ENCODE assay signal across 19 cellular contexts in genomic region chr2:96701636-96702035, GRCh38. TPM values are rescaled to one million over a fixed set of nuclear protein-coding genes. Genes with fewer than 3 reads are reported as not detected.
DNase-seq lines count a peak whose midpoint lies in the region; ATAC-seq and TF ChIP-seq lines count a peak whose summit lies in the region.
"Had no signal": no experiment of that assay in that cellular context is flagged by ENCODE, and none has a peak within 500 bp of the region (broad histone marks: within the 10 kb centered on the region; RNA-seq: fewer than 3 reads in every experiment).

No MANE protein-coding gene starts in this region.

- H2BK20ac ChIP-seq in H9 (ENCODE audit: low read depth, low read length, poor library complexity, severe bottlenecking), result no peak overlapping the region

- H3K4ac ChIP-seq in H9 (ENCODE audit: low read depth, low read length), result no peak overlapping the region

- no peaks in the 10 kb centered on the region for H3K4me1 Mint-ChIP-seq in stimulated activated naive CD8-positive, alpha-beta T cell treated with anti-CD3 and anti-CD28 coated beads, Interleukin-15, amount 100 ng/mL, for 72 hours
- H3K4me1 Mint-ChIP-seq in H9, result no peaks in the 10 kb centered on the region
- no peaks in the 10 kb centered on the region for H3K4me1 Mint-ChIP-seq in chondrocyte (ENCODE audit: low read depth)
- H3K4me1 Mint-ChIP-seq: CD4-positive, CD25-positive, alpha-beta regulatory T cell; CD8-positive, alpha-beta memory T cell had no signal

- H3K27ac Mint-ChIP-seq in stimulated activated naive CD8-positive, alpha-beta T cell treated with anti-CD3 and anti-CD28 coated beads, Interleukin-15, amount 100 ng/mL, for 72 hours, result peak overlapping the region; percentile 54 to 61
- H3K27ac Mint-ChIP-seq in H9 (peak overlapping the region in 1 of 3 experiments; percentile 53; a peak in 2 of 7 replicates), chondrocyte (ENCODE audit: unreplicated experiment) (no peak overlapping the region)
- H3K27ac Mint-ChIP-seq: CD4-positive, CD25-positive, alpha-beta regulatory T cell had no signal

- no peak for DNase-seq in stimulated activated naive CD8-positive, alpha-beta T cell treated with anti-CD3 and anti-CD28 coated beads, Interleukin-15, amount 100 ng/mL, for 72 hours
- no peak for DNase-seq in stimulated activated naive CD8-positive, alpha-beta T cell treated with anti-CD3 and anti-CD28 coated beads, Interleukin-15, Interleukin-2, amounts not matched to agents 100 U/mL and 50 U/mL, for 24 hours
- DNase-seq in coronary artery (ENCODE audit: low spot score) (peak; percentile 43), sciatic nerve (ENCODE audit: low spot score) (peak; percentile 28), H9 (no peak), chondrocyte (ENCODE audit: low spot score) (no peak)
- DNase-seq: ACHN; BE2C; C1 segment of cervical spinal cord; CD4-positive, CD25-positive, alpha-beta regulatory T cell; CD8-positive, alpha-beta memory T cell; DMS 273 treated with DMSO at 0.1 percent for 48 hours; DND-41; EL had no signal

- H3K4me2 ChIP-seq in H9 (ENCODE audit: insufficient read depth, insufficient read length, low read length), result no peak overlapping the region

- no peaks in the 10 kb centered on the region for H3K79me1 ChIP-seq in H9 (ENCODE audit: insufficient read depth, low read depth, low read length, poor library complexity, severe bottlenecking)

- H2AFZ ChIP-seq in H9 (ENCODE audit: low read length), result no peak overlapping the region

- intact Hi-C loops in sciatic nerve (cut with DNase I), result no loop called here

- H3K14ac ChIP-seq in H9 (ENCODE audit: insufficient read depth, low read length), result no peak overlapping the region; the same call in 1 of the 2 replicates

- no peak overlapping the region for H4K5ac ChIP-seq in H9 (ENCODE audit: insufficient read length, low read depth, low read length)

- H2BK120ac ChIP-seq in H9 (ENCODE audit: low read depth, low read length, poor library complexity, severe bottlenecking), result no peak overlapping the region

- H3K79me2 ChIP-seq in H9 (ENCODE audit: insufficient read depth, low read length), result no peaks in the 10 kb centered on the region

- no peak overlapping the region for H2AK5ac ChIP-seq in H9 (ENCODE audit: insufficient read length, low read length)

- H3K4me1 ChIP-seq in H9 (ENCODE audit: insufficient read depth, low read length), result no peaks in the 10 kb centered on the region
- H3K4me1 ChIP-seq: BE2C, HAP-1 had no signal

- H3K4me3 Mint-ChIP-seq in stimulated activated naive CD8-positive, alpha-beta T cell treated with anti-CD3 and anti-CD28 coated beads, Interleukin-15, amount 100 ng/mL, for 72 hours, result no peak overlapping the region
- H3K4me3 Mint-ChIP-seq in H9 (no peak overlapping the region), chondrocyte (ENCODE audit: unreplicated experiment) (no peak overlapping the region)
- H3K4me3 Mint-ChIP-seq: CD4-positive, CD25-positive, alpha-beta regulatory T cell; CD8-positive, alpha-beta memory T cell had no signal

- ATAC-seq in stimulated activated naive CD8-positive, alpha-beta T cell treated with anti-CD3 and anti-CD28 coated beads, Interleukin-15, amount 100 ng/mL, for 72 hours, result no peak
- ATAC-seq in stimulated activated naive CD8-positive, alpha-beta T cell treated with anti-CD3 and anti-CD28 coated beads, Interleukin-15, Interleukin-2, amounts not matched to agents 100 U/mL and 50 U/mL, for 24 hours, result no peak
- ATAC-seq in sciatic nerve (no peak), GM19035 (IDR thresholded peaks at IDR 0.05; ENCODE audit: unreplicated experiment) (no peak)
- ATAC-seq: GM12878 had no signal

- no peak overlapping the region for H2BK5ac ChIP-seq in H9 (ENCODE audit: insufficient read length, low read length)

- no peak overlapping the region for H4K91ac ChIP-seq in H9 (ENCODE audit: insufficient read length, low read depth, low read length)

- no CpG with 5 or more reads among the region's 6 CpGs for WGBS in H9 (ENCODE audit: extremely low coverage, insufficient read length, low lambda C conversion rate)

- no peak overlapping the region for H3K56ac ChIP-seq in H9 (ENCODE audit: insufficient read length, low read depth, low read length)

- no peak overlapping the region for H4K8ac ChIP-seq in H9 (replicated peaks; ENCODE audit: insufficient read length, low read depth, low read length)

- H3K27me3 ChIP-seq in H9 (ENCODE audit: insufficient read depth, low read length), result no peaks in the 10 kb centered on the region
- H3K27me3 ChIP-seq: BE2C had no signal

- H2BK12ac ChIP-seq in H9 (ENCODE audit: insufficient read length, low read depth, low read length), result no peak overlapping the region

- H3K27ac ChIP-seq in coronary artery (no peak overlapping the region), H9 (ENCODE audit: insufficient read length, low read depth, low read length) (no peak overlapping the region)

- no peaks in the 10 kb centered on the region for H3K23me2 ChIP-seq in H9 (ENCODE audit: insufficient read length, low read depth, low read length, poor library complexity, severe bottlenecking)

- TF ChIP-seq CTCF in coronary artery (IDR thresholded peaks at IDR 0.05) (no peak), H9 (conservative IDR thresholded peaks at IDR 0.05) (no peak), chondrocyte (IDR thresholded peaks at IDR 0.05) (no peak)

- H3K27me3 Mint-ChIP-seq in stimulated activated naive CD8-positive, alpha-beta T cell treated with anti-CD3 and anti-CD28 coated beads, Interleukin-15, amount 100 ng/mL, for 72 hours, result no peaks in the 10 kb centered on the region
- H3K27me3 Mint-ChIP-seq in H9 (ENCODE audit: low read depth) (no peaks in the 10 kb centered on the region), chondrocyte (ENCODE audit: low read depth) (no peaks in the 10 kb centered on the region)
- H3K27me3 Mint-ChIP-seq: CD4-positive, CD25-positive, alpha-beta regulatory T cell; CD8-positive, alpha-beta memory T cell had no signal

- no peaks in the 10 kb centered on the region for H3K9me3 ChIP-seq in H9 (ENCODE audit: control insufficient read depth, low read depth, low read length)
- H3K9me3 ChIP-seq: BE2C, HAP-1 had no signal

- no peak overlapping the region for H3K9ac ChIP-seq in H9 (ENCODE audit: extremely low read depth, insufficient read length, low read length)

- no peaks in the 10 kb centered on the region for H4K20me1 ChIP-seq in H9 (ENCODE audit: control insufficient read depth, insufficient read depth, insufficient read length)

- H3K23ac ChIP-seq in H9 (ENCODE audit: insufficient read length, low read depth, low read length), result no peak overlapping the region

- peaks cover 6 to 38% (median 21%) of the 10 kb centered on the region in 3 experiments; a peak in 6 of 7 replicates for H3K36me3 Mint-ChIP-seq in H9 (ENCODE audit: insufficient read depth in 1 of 3, low read depth in 3 of 3)
- peaks cover 26% of the 10 kb centered on the region for H3K36me3 Mint-ChIP-seq in chondrocyte (ENCODE audit: low read depth)

- no peak overlapping the region for H2BK15ac ChIP-seq in H9 (ENCODE audit: low read depth, low read length)

- H3K9me3 Mint-ChIP-seq in stimulated activated naive CD8-positive, alpha-beta T cell treated with anti-CD3 and anti-CD28 coated beads, Interleukin-15, amount 100 ng/mL, for 72 hours, result no peaks in the 10 kb centered on the region
- H3K9me3 Mint-ChIP-seq in H9 (no peaks in the 10 kb centered on the region), chondrocyte (ENCODE audit: low read depth) (no peaks in the 10 kb centered on the region)
- H3K9me3 Mint-ChIP-seq: CD4-positive, CD25-positive, alpha-beta regulatory T cell; CD8-positive, alpha-beta memory T cell had no signal

- no peak overlapping the region for H3T11ph ChIP-seq in H9 (ENCODE audit: low read length)

- no peak overlapping the region for H3K4me3 ChIP-seq in coronary artery
- H3K4me3 ChIP-seq: GM12878, HAP-1 had no signal

- no peak overlapping the region for H3K18ac ChIP-seq in H9 (ENCODE audit: insufficient read length, low read depth, low read length)

RNA-seq across cellular contexts. Expression of gene LMAN2L, which starts 38.2 kb away (rescaled TPM):
- total RNA-seq in sciatic nerve (19.3 TPM), H9 (2021) (17.6 and 18.8 TPM in 2 replicates), chondrocyte (15.3 to 25.4 TPM (median 15.9 TPM) in 3 replicates)

RNA-seq across cellular contexts. Expression of gene CNNM4, which starts 59.1 kb away (rescaled TPM):
- total RNA-seq in sciatic nerve (13.9 TPM), H9 (2021) (8.5 and 8.9 TPM in 2 replicates), chondrocyte (7.6 to 8.3 TPM (median 7.7 TPM) in 3 replicates)

RNA-seq across cellular contexts. Expression of gene FER1L5, which starts 59.1 kb away (rescaled TPM):
- total RNA-seq in sciatic nerve (0.71 TPM), H9 (2021) (0.83 and 1.2 TPM in 2 replicates), chondrocyte (not detected in 3 replicates)
- total RNA-seq: CD4-positive, CD25-positive, alpha-beta regulatory T cell; CD8-positive, alpha-beta memory T cell; G401; GM12878; HT-29 had no signal

Comparison
In these comparisons a context has a peak if more than half of its experiments do, and no peak if none do; other contexts are left out.
1. DNase-seq: peak in coronary artery (single experiment) and sciatic nerve (single experiment); none in stimulated activated naive CD8-positive, alpha-beta T cell treated with anti-CD3 and anti-CD28 coated beads, Interleukin-15, amount 100 ng/mL, for 72 hours (0 of 2), stimulated activated naive CD8-positive, alpha-beta T cell treated with anti-CD3 and anti-CD28 coated beads, Interleukin-15, Interleukin-2, amounts not matched to agents 100 U/mL and 50 U/mL, for 24 hours (single experiment), H9 (single experiment) and chondrocyte (single experiment).